9 cellular contexts compared by ENCODE assay signal in the genomic region with DNA sequence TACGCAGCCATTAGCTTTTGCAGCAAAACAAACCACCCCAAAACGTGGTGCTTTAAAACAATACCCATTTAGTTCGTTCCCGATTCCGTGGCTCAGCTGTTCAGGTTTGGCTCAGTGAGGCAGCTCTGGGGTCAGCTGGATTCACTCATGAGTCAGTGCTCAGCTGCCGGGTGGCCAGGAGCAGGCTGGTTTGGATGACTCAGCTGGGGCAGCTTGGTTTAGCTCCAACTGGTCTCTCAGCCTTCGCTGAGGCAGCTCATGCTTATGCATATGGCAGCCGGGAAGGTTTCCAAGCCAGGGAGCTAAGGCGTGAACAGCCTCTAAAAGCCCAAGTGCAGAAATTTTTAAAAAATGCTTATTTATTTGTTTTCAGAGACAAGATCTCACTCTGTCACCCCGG. TPM values are rescaled to one million over a fixed set of nuclear protein-coding genes. Genes with fewer than 3 reads are reported as not detected.
DNase-seq lines count a peak whose midpoint lies in the region; ATAC-seq, FAIRE-seq and TF ChIP-seq lines count a peak whose summit lies in the region.
"Had no signal": no experiment of that assay in that cellular context is flagged by ENCODE, and none has a peak within 500 bp of the region (broad histone marks: within the 10 kb centered on the region; RNA-seq: fewer than 3 reads in every experiment).

No MANE protein-coding gene starts in this region.

- ATAC-seq in HG03175 (IDR thresholded peaks at IDR 0.05; ENCODE audit: unreplicated experiment) = no peak

- H3K4me3 Mint-ChIP-seq in MCF 10A (ENCODE audit: unreplicated experiment) = peak overlapping the region; percentile 49

- TF ChIP-seq POLR2A in H54 (IDR thresholded peaks at IDR 0.05; ENCODE audit: low read depth, low read length) = no peak

- H3K4me1 Mint-ChIP-seq in MCF 10A (ENCODE audit: insufficient read depth, unreplicated experiment) = peaks cover 22% of the 10 kb centered on the region

- no peak overlapping the region for H3K27ac Mint-ChIP-seq in MCF 10A (ENCODE audit: low read depth, unreplicated experiment)

- DNase-seq in H54 (ENCODE audit: insufficient read length, low spot score) (peak; percentile 80), MCF 10A (ENCODE audit: unreplicated experiment) (peak; percentile 96), iPS-NIHi7 (ENCODE audit: extremely low spot score) (peak; percentile 69), smooth muscle cell of the brain vasculature (ENCODE audit: low read depth, low spot score) (peak; percentile 75), NAMALWA (ENCODE audit: low spot score) (no peak), GM19240 (ENCODE audit: insufficient read length, low spot score) (no peak)
- DNase-seq in stimulated activated CD4-positive, alpha-beta T cell treated with anti-CD3 and anti-CD28 coated beads, Interleukin-15, amount 100 ng/mL, for 24 hours = no peak

- H3K9me3 Mint-ChIP-seq in MCF 10A (ENCODE audit: unreplicated experiment) = no peaks in the 10 kb centered on the region

- CTCF ChIA-PET in MCF 10A (lab: Yijun Ruan, JAX) = no interaction called here

- TF ChIP-seq CTCF in MCF 10A (IDR thresholded peaks at IDR 0.05; ENCODE audit: unreplicated experiment) = no peak

- peaks cover 7% of the 10 kb centered on the region for H3K36me3 Mint-ChIP-seq in MCF 10A (ENCODE audit: insufficient read depth, unreplicated experiment)
- H3K36me3 Mint-ChIP-seq: brain had no signal

- peak; percentile 71 for FAIRE-seq in H54 (lab: Jason Lieb, UNC)

- POLR2A ChIA-PET in MCF 10A (lab: Yijun Ruan, JAX) = no interaction called here

- BruUV-seq in MCF 10A (replicated peaks; lab: Mats Ljungman, UMichigan) = no TSS peak

- intact Hi-C loops in MCF 10A (cut with micrococcal nuclease) = loop anchor here (1.0 kb wide), 1 partner anchor 30 kb away; no protein-coding TSS in a partner anchor

- no peaks in the 10 kb centered on the region for H3K27me3 Mint-ChIP-seq in MCF 10A (ENCODE audit: insufficient read depth, unreplicated experiment)

RNA-seq across cellular contexts. Expression of a gene that starts 13.3 kb away (rescaled TPM):
- 173 and 176 TPM in 2 replicates for total RNA-seq in MCF 10A (2022)

Comparison
In these comparisons a context has a peak if more than half of its experiments do, and no peak if none do; other contexts are left out.
1. DNase-seq: peak in H54 (single experiment), MCF 10A (single experiment), iPS-NIHi7 (single experiment) and smooth muscle cell of the brain vasculature (single experiment); none in stimulated activated CD4-positive, alpha-beta T cell treated with anti-CD3 and anti-CD28 coated beads, Interleukin-15, amount 100 ng/mL, for 24 hours (single experiment), NAMALWA (single experiment) and GM19240 (single experiment).